16 cellular contexts compared by ENCODE assay signal in genomic region chr2:72952961-72953360, GRCh38. TPM values are rescaled to one million over a fixed set of nuclear protein-coding genes. Genes with fewer than 3 reads are reported as not detected.
A peak's percentile ranks its signal among the peaks of the same experiment; 100 is the strongest.
DNase-seq lines count a peak whose midpoint lies in the region; ATAC-seq and TF ChIP-seq lines count a peak whose summit lies in the region.
"Had no signal": no experiment of that assay in that cellular context is flagged by ENCODE, and none has a peak within 500 bp of the region (broad histone marks: within the 10 kb centered on the region; RNA-seq: fewer than 3 reads in every experiment).

No MANE protein-coding gene starts in this region.

- CTCF ChIA-PET in activated CD8-positive, alpha-beta T cell treated with anti-CD3 and anti-CD28 coated beads, Interleukin-2, amount 10 ng/mL, durations not matched to agents 7 days and 5 days (lab: Charles Lee), result interaction anchor here (0.8 to 5.9 kb wide), 4 partner anchors 21 to 224 kb away, joined by 3 to 31 read pairs (median 6); no protein-coding TSS in a partner anchor
- CTCF ChIA-PET in activated CD8-positive, alpha-beta T cell treated with anti-CD3 and anti-CD28 coated beads for 36 hours (lab: Charles Lee), result interaction anchor here (1.5 kb wide), 1 partner anchor 60 kb away, joined by 8 read pairs; no protein-coding TSS in a partner anchor

- H3K4me1 Mint-ChIP-seq in activated CD8-positive, alpha-beta T cell treated with anti-CD3 and anti-CD28 coated beads, Interleukin-2, amount 10 ng/mL, durations not matched to agents 7 days and 5 days (ENCODE audit: low read depth), result peaks cover 40% of the 10 kb centered on the region
- H3K4me1 Mint-ChIP-seq in activated CD8-positive, alpha-beta T cell treated with anti-CD3 and anti-CD28 coated beads for 36 hours (ENCODE audit: low read depth), result peaks cover 10% of the 10 kb centered on the region
- H3K4me1 Mint-ChIP-seq in effector memory CD8-positive, alpha-beta T cell (ENCODE audit: low read depth in 2 of 2), result peaks cover 33 to 37% of the 10 kb centered on the region in 2 donors
- peaks cover 42% of the 10 kb centered on the region for H3K4me1 Mint-ChIP-seq in stimulated activated effector memory CD8-positive, alpha-beta T cell treated with anti-CD3 and anti-CD28 coated beads, Interleukin-12 subunit alpha, Interleukin-12 subunit beta, amount 100 ng/mL, for 72 hours

- TF ChIP-seq CTCF in activated CD8-positive, alpha-beta T cell treated with anti-CD3 and anti-CD28 coated beads for 36 hours (IDR thresholded peaks at IDR 0.05), result no peak

- intact Hi-C loops in activated CD8-positive, alpha-beta T cell treated with anti-CD3 and anti-CD28 coated beads for 36 hours (cut with micrococcal nuclease), result no loop called here

- POLR2A ChIA-PET in activated CD8-positive, alpha-beta T cell treated with anti-CD3 and anti-CD28 coated beads, Interleukin-2, amount 10 ng/mL, durations not matched to agents 7 days and 5 days (lab: Charles Lee), result no interaction called here
- POLR2A ChIA-PET in activated CD8-positive, alpha-beta T cell treated with anti-CD3 and anti-CD28 coated beads for 36 hours (lab: Charles Lee), result no interaction called here

- no peaks in the 10 kb centered on the region for H3K9me3 Mint-ChIP-seq in activated CD8-positive, alpha-beta T cell treated with anti-CD3 and anti-CD28 coated beads, Interleukin-2, amount 10 ng/mL, durations not matched to agents 7 days and 5 days (ENCODE audit: insufficient read depth)
- no peaks in the 10 kb centered on the region for H3K9me3 Mint-ChIP-seq in activated CD8-positive, alpha-beta T cell treated with anti-CD3 and anti-CD28 coated beads for 36 hours
- no peaks in the 10 kb centered on the region for H3K9me3 Mint-ChIP-seq in effector memory CD8-positive, alpha-beta T cell
- no peaks in the 10 kb centered on the region for H3K9me3 Mint-ChIP-seq in stimulated activated effector memory CD8-positive, alpha-beta T cell treated with anti-CD3 and anti-CD28 coated beads, Interleukin-12 subunit alpha, Interleukin-12 subunit beta, amount 100 ng/mL, for 72 hours

- H3K27me3 Mint-ChIP-seq in activated CD8-positive, alpha-beta T cell treated with anti-CD3 and anti-CD28 coated beads, Interleukin-2, amount 10 ng/mL, durations not matched to agents 7 days and 5 days (ENCODE audit: low read depth), result no peaks in the 10 kb centered on the region
- no peaks in the 10 kb centered on the region for H3K27me3 Mint-ChIP-seq in activated CD8-positive, alpha-beta T cell treated with anti-CD3 and anti-CD28 coated beads for 36 hours
- no peaks in the 10 kb centered on the region for H3K27me3 Mint-ChIP-seq in effector memory CD8-positive, alpha-beta T cell
- H3K27me3 Mint-ChIP-seq: CD4-positive, alpha-beta memory T cell had no signal

- no peak for ATAC-seq in activated CD8-positive, alpha-beta T cell treated with anti-CD3 and anti-CD28 coated beads, Interleukin-2, amount 10 ng/mL, durations not matched to agents 7 days and 5 days
- no peak for ATAC-seq in activated CD8-positive, alpha-beta T cell treated with anti-CD3 and anti-CD28 coated beads for 36 hours
- no peak for ATAC-seq in effector memory CD8-positive, alpha-beta T cell (replicated peaks)
- no peak for ATAC-seq in stimulated activated effector memory CD8-positive, alpha-beta T cell treated with anti-CD3 and anti-CD28 coated beads, Interleukin-12 subunit alpha, Interleukin-12 subunit beta, amount 100 ng/mL, for 72 hours
- no peak for ATAC-seq in HG02610 (IDR thresholded peaks at IDR 0.05; ENCODE audit: unreplicated experiment)
- ATAC-seq: HepG2 had no signal

- peak overlapping the region; percentile 92 for H3K27ac Mint-ChIP-seq in activated CD8-positive, alpha-beta T cell treated with anti-CD3 and anti-CD28 coated beads, Interleukin-2, amount 10 ng/mL, durations not matched to agents 7 days and 5 days
- no peak overlapping the region for H3K27ac Mint-ChIP-seq in activated CD8-positive, alpha-beta T cell treated with anti-CD3 and anti-CD28 coated beads for 36 hours
- peak overlapping the region; percentile 97 to 98 for H3K27ac Mint-ChIP-seq in effector memory CD8-positive, alpha-beta T cell
- H3K27ac Mint-ChIP-seq in stimulated activated effector memory CD8-positive, alpha-beta T cell treated with anti-CD3 and anti-CD28 coated beads, Interleukin-12 subunit alpha, Interleukin-12 subunit beta, amount 100 ng/mL, for 72 hours, result peak overlapping the region; percentile 98

- peaks cover 10% of the 10 kb centered on the region for H3K36me3 Mint-ChIP-seq in activated CD8-positive, alpha-beta T cell treated with anti-CD3 and anti-CD28 coated beads, Interleukin-2, amount 10 ng/mL, durations not matched to agents 7 days and 5 days (ENCODE audit: low read depth)
- H3K36me3 Mint-ChIP-seq in activated CD8-positive, alpha-beta T cell treated with anti-CD3 and anti-CD28 coated beads for 36 hours (ENCODE audit: low read depth), result no peaks in the 10 kb centered on the region
- H3K36me3 Mint-ChIP-seq in effector memory CD8-positive, alpha-beta T cell (ENCODE audit: insufficient read depth), result peaks cover 3% of the 10 kb centered on the region
- H3K36me3 Mint-ChIP-seq in stimulated activated effector memory CD8-positive, alpha-beta T cell treated with anti-CD3 and anti-CD28 coated beads, Interleukin-12 subunit alpha, Interleukin-12 subunit beta, amount 100 ng/mL, for 72 hours, result no peaks in the 10 kb centered on the region
- H3K36me3 Mint-ChIP-seq: CD4-positive, alpha-beta memory T cell had no signal

- no peak for DNase-seq in activated CD8-positive, alpha-beta T cell treated with anti-CD3 and anti-CD28 coated beads, Interleukin-2, amount 10 ng/mL, durations not matched to agents 7 days and 5 days
- no peak for DNase-seq in activated CD8-positive, alpha-beta T cell treated with anti-CD3 and anti-CD28 coated beads for 36 hours
- peak; percentile 57 for DNase-seq in G401 (ENCODE audit: low spot score)
- DNase-seq in effector memory CD8-positive, alpha-beta T cell, result no peak
- no peak for DNase-seq in stimulated activated effector memory CD8-positive, alpha-beta T cell treated with anti-CD3 and anti-CD28 coated beads, Interleukin-12 subunit alpha, Interleukin-12 subunit beta, amount 100 ng/mL, for 72 hours (ENCODE audit: low spot score in 2 of 2)
- no peak for DNase-seq in cortex of kidney (lab: John Stamatoyannopoulos, UW)
- DNase-seq: CD4-positive, alpha-beta memory T cell; H7; NCI-H1092; NCI-H2107; NCI-H446; PC-9 had no signal

- in situ Hi-C loops in G401 (cut with HindIII; ENCODE audit: low sequenced_read_pairs), result no loop called here

- no peak overlapping the region for H3K4me3 Mint-ChIP-seq in activated CD8-positive, alpha-beta T cell treated with anti-CD3 and anti-CD28 coated beads, Interleukin-2, amount 10 ng/mL, durations not matched to agents 7 days and 5 days
- no peak overlapping the region for H3K4me3 Mint-ChIP-seq in activated CD8-positive, alpha-beta T cell treated with anti-CD3 and anti-CD28 coated beads for 36 hours
- H3K4me3 Mint-ChIP-seq in effector memory CD8-positive, alpha-beta T cell, result peak overlapping the region; percentile 93 to 95
- H3K4me3 Mint-ChIP-seq in stimulated activated effector memory CD8-positive, alpha-beta T cell treated with anti-CD3 and anti-CD28 coated beads, Interleukin-12 subunit alpha, Interleukin-12 subunit beta, amount 100 ng/mL, for 72 hours, result peak overlapping the region; percentile 89

RNA-seq across cellular contexts. Expression of gene EMX1, which starts 35.6 kb away (rescaled TPM):
- not detected for total RNA-seq in activated CD8-positive, alpha-beta T cell treated with anti-CD3 and anti-CD28 coated beads, Interleukin-2, amount 10 ng/mL, durations not matched to agents 7 days and 5 days
- not detected for total RNA-seq in activated CD8-positive, alpha-beta T cell treated with anti-CD3 and anti-CD28 coated beads for 36 hours
- not detected in 2 replicates for total RNA-seq in G401 (2014; rRNA removed; shearing (Covaris generic))
- total RNA-seq: A673; CD4-positive, alpha-beta memory T cell; MCF 10A; PC-9 had no signal

Comparison
In these comparisons a context has a peak if more than half of its experiments do, and no peak if none do; other contexts are left out.
1. H3K4me3 Mint-ChIP-seq: peak in effector memory CD8-positive, alpha-beta T cell (2 of 2) and stimulated activated effector memory CD8-positive, alpha-beta T cell treated with anti-CD3 and anti-CD28 coated beads, Interleukin-12 subunit alpha, Interleukin-12 subunit beta, amount 100 ng/mL, for 72 hours (single experiment); none in activated CD8-positive, alpha-beta T cell treated with anti-CD3 and anti-CD28 coated beads, Interleukin-2, amount 10 ng/mL, durations not matched to agents 7 days and 5 days (single experiment) and activated CD8-positive, alpha-beta T cell treated with anti-CD3 and anti-CD28 coated beads for 36 hours (single experiment).